ENCODE assay signal across 25 cellular contexts in genomic region chr2:112597537-112598322, GRCh38.
"Had no signal": no experiment of that assay in that cellular context is flagged by ENCODE, and none has a peak within 500 bp of the region (broad histone marks: within the 10 kb centered on the region; RNA-seq: fewer than 3 reads in every experiment).

No MANE protein-coding gene starts in this region.

- H2AFZ ChIP-seq: PC-9 had no signal

- ATAC-seq: activated naive CD4-positive, alpha-beta T cell treated with anti-CD3 and anti-CD28 coated beads, Interleukin-2, amount 50 U/mL, for 72 hours; activated naive CD8-positive, alpha-beta T cell treated with anti-CD3 and anti-CD28 coated beads, Interleukin-2, amount 50 U/mL, for 24 hours; T-helper 17 cell had no signal

- H3K4me2 ChIP-seq: PC-9 had no signal

- DNase-seq: activated B cell treated with CpG ODN at 0.5 μM for 24 hours; activated CD4-positive, alpha-beta memory T cell treated with anti-CD3 and anti-CD28 coated beads, Interleukin-2, amount 10 ng/mL, durations not matched to agents 7 days and 5 days; activated CD4-positive, alpha-beta T cell treated with anti-CD3 and anti-CD28 coated beads for 1 hour; activated CD4-positive, alpha-beta T cell treated with anti-CD3 and anti-CD28 coated beads, Interleukin-2, amount 50 U/mL, for 1 hour; activated naive CD4-positive, alpha-beta T cell; activated naive CD8-positive, alpha-beta T cell treated with anti-CD3 and anti-CD28 coated beads, Interleukin-2, amount 50 U/mL, for 24 hours; activated T-cell treated with anti-CD3 and anti-CD28 coated beads for 4 hours; amniotic stem cell; Karpas-422; MM.1S; NCI-H1048; NCI-H146; NCI-H187 treated with DMSO at 0.1 percent for 48 hours; NCI-H2081 treated with DMSO at 0.1 percent for 48 hours; NCI-H446; NCI-H524; PC-9; SHP77 treated with DMSO at 0.1 percent for 48 hours; T-helper 17 cell; T1000 had no signal

- H3K27ac Mint-ChIP-seq: activated B cell treated with CpG ODN at 0.5 μM for 24 hours; activated CD4-positive, alpha-beta memory T cell treated with anti-CD3 and anti-CD28 coated beads, Interleukin-2, amount 10 ng/mL, durations not matched to agents 7 days and 5 days; activated naive CD4-positive, alpha-beta T cell treated with anti-CD3 and anti-CD28 coated beads, Interleukin-2, amount 50 U/mL, for 72 hours; activated naive CD8-positive, alpha-beta T cell treated with anti-CD3 and anti-CD28 coated beads, Interleukin-2, amount 50 U/mL, for 24 hours; activated T-helper 2 cell treated with anti-CD3 and anti-CD28 coated beads, Interferon-gamma antibody, Interleukin-2, Interleukin-4, amounts not matched to agents 10 μg/mL and 5 μg/mL and 100 μg/mL, durations not matched to agents 14 hours and 24 hours and 36 hours; brain; T-helper 17 cell had no signal

- H3K36me3 ChIP-seq: ascending aorta had no signal

- H3K27me3 ChIP-seq: ascending aorta had no signal

- H3K36me3 Mint-ChIP-seq: activated naive CD4-positive, alpha-beta T cell treated with anti-CD3 and anti-CD28 coated beads, Interleukin-2, amount 50 U/mL, for 72 hours had no signal

- H3K4me1 ChIP-seq: ascending aorta had no signal

- H3K4me3 ChIP-seq: ascending aorta, PC-9 had no signal

- H3K9me3 ChIP-seq: ascending aorta had no signal

- H3K27me3 Mint-ChIP-seq: activated B cell treated with CpG ODN at 0.5 μM for 24 hours; activated CD4-positive, alpha-beta memory T cell treated with anti-CD3 and anti-CD28 coated beads, Interleukin-2, amount 10 ng/mL, durations not matched to agents 7 days and 5 days; activated naive CD8-positive, alpha-beta T cell treated with anti-CD3 and anti-CD28 coated beads, Interleukin-2, amount 50 U/mL, for 24 hours; brain; central memory CD8-positive, alpha-beta T cell; T-helper 17 cell had no signal

- H3K9me3 Mint-ChIP-seq: activated B cell treated with CpG ODN at 0.5 μM for 24 hours; activated CD4-positive, alpha-beta memory T cell treated with anti-CD3 and anti-CD28 coated beads, Interleukin-2, amount 10 ng/mL, durations not matched to agents 7 days and 5 days; activated naive CD4-positive, alpha-beta T cell treated with anti-CD3 and anti-CD28 coated beads, Interleukin-2, amount 50 U/mL, for 72 hours; activated naive CD8-positive, alpha-beta T cell treated with anti-CD3 and anti-CD28 coated beads, Interleukin-2, amount 50 U/mL, for 24 hours; activated T-helper 2 cell treated with anti-CD3 and anti-CD28 coated beads, Interferon-gamma antibody, Interleukin-2, Interleukin-4, amounts not matched to agents 10 μg/mL and 5 μg/mL and 100 μg/mL, durations not matched to agents 14 hours and 24 hours and 36 hours; brain; central memory CD8-positive, alpha-beta T cell had no signal

- H3K27ac ChIP-seq: ascending aorta, PC-9 had no signal

- H3K4me3 Mint-ChIP-seq: activated B cell treated with CpG ODN at 0.5 μM for 24 hours; activated CD4-positive, alpha-beta memory T cell treated with anti-CD3 and anti-CD28 coated beads, Interleukin-2, amount 10 ng/mL, durations not matched to agents 7 days and 5 days; activated naive CD8-positive, alpha-beta T cell treated with anti-CD3 and anti-CD28 coated beads, Interleukin-2, amount 50 U/mL, for 24 hours; brain; central memory CD8-positive, alpha-beta T cell; T-helper 17 cell had no signal
